3 cellular contexts compared by ENCODE assay signal in genomic region chr13:33070713-33071112, GRCh38.
TF ChIP-seq lines count a peak whose summit lies in the region.

No MANE protein-coding gene starts in this region.

TF ChIP-seq in GM23338, 12 proteins besides CTCF, POLR2A, EP300 and RAD21 (continues in another document):
- TF ChIP-seq ZNF114 (CRISPR knock-in tag; IDR thresholded peaks at IDR 0.05), result no peak
- TF ChIP-seq NANOG (IDR thresholded peaks at IDR 0.05; ENCODE audit: borderline replicate concordance), result no peak
- no peak for TF ChIP-seq ZNF331 (CRISPR knock-in tag; IDR thresholded peaks at IDR 0.05; ENCODE audit: low read depth)
- no peak for TF ChIP-seq POLR2AphosphoS5 (IDR thresholded peaks at IDR 0.05; ENCODE audit: low read depth)
- no peak for TF ChIP-seq EZH2 (IDR thresholded peaks at IDR 0.05; ENCODE audit: low read depth, unreplicated experiment)
- TF ChIP-seq REST (IDR thresholded peaks at IDR 0.05; ENCODE audit: unreplicated experiment), result no peak
- TF ChIP-seq, protein P1, sequence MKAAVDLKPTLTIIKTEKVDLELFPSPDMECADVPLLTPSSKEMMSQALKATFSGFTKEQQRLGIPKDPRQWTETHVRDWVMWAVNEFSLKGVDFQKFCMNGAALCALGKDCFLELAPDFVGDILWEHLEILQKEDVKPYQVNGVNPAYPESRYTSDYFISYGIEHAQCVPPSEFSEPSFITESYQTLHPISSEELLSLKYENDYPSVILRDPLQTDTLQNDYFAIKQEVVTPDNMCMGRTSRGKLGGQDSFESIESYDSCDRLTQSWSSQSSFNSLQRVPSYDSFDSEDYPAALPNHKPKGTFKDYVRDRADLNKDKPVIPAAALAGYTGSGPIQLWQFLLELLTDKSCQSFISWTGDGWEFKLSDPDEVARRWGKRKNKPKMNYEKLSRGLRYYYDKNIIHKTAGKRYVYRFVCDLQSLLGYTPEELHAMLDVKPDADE (IDR thresholded peaks at IDR 0.05), result no peak
- no peak for TF ChIP-seq EZH2phosphoT487 (IDR thresholded peaks at IDR 0.05; ENCODE audit: unreplicated experiment)
- TF ChIP-seq CREB1 (CRISPR knock-in tag; IDR thresholded peaks at IDR 0.05; ENCODE audit: low read depth), result no peak
- no peak for TF ChIP-seq STAT1 (IDR thresholded peaks at IDR 0.05; ENCODE audit: unreplicated experiment)

TF ChIP-seq in IMR-90, 13 proteins besides CTCF, POLR2A, EP300 and RAD21:
- TF ChIP-seq MXI1 (IDR thresholded peaks at IDR 0.05; ENCODE audit: borderline replicate concordance, low read depth, low read length) (no peak), BHLHE40 (IDR thresholded peaks at IDR 0.05; ENCODE audit: low read depth, low read length) (no peak), MAZ (IDR thresholded peaks at IDR 0.05; ENCODE audit: borderline replicate concordance, low read depth, low read length) (no peak)
- TF ChIP-seq, protein P2, sequence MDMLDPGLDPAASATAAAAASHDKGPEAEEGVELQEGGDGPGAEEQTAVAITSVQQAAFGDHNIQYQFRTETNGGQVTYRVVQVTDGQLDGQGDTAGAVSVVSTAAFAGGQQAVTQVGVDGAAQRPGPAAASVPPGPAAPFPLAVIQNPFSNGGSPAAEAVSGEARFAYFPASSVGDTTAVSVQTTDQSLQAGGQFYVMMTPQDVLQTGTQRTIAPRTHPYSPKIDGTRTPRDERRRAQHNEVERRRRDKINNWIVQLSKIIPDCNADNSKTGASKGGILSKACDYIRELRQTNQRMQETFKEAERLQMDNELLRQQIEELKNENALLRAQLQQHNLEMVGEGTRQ (IDR thresholded peaks at IDR 0.05; ENCODE audit: low read depth, low read length), result no peak

TF ChIP-seq in GM12878, 131 proteins besides CTCF, POLR2A, EP300 and RAD21:
- no peak for TF ChIP-seq CBFB (IDR thresholded peaks at IDR 0.05; ENCODE audit: low read depth)
